ENCODE assay signal across 18 cellular contexts in the genomic region with DNA sequence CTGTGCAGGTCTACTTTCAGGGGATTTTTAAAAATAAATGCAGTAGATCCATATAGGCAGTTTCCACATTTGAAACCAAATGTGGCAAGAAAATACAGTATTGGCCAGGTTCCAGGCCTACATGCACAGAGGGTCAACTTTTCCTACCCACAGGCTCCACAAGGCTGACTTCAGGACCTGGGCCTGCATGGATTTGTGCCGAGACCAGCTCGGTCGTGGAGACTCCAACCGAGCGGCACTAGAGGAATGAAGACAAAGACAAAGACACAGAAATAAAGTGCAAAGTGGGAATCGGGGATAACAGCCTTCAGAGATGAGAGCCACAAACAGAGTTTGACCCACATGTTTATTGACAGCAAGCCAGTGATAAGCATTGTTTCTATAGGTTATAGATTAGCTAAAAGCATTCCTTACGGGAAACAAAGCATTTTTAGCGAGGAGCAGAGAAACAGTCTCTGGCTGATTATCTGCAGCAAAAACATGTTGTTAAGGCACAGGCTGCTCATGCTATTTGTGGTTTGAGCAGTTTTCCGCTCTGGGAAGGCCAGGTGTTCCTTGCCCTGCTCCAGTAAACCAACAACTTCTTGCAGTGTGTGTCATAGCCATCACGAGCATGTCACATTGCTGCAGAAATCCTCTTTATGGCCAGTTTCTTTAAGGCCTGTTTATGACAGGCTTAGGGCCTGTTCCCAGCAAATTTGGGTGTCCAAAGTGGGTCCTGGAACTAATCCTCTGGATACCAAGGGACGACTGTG. TPM values are rescaled to one million over a fixed set of nuclear protein-coding genes. Genes with fewer than 3 reads are reported as not detected.
A peak's percentile ranks its signal among the peaks of the same experiment; 100 is the strongest.
DNase-seq lines count a peak whose midpoint lies in the region; ATAC-seq and TF ChIP-seq lines count a peak whose summit lies in the region.
"Had no signal": no experiment of that assay in that cellular context is flagged by ENCODE, and none has a peak within 500 bp of the region (broad histone marks: within the 10 kb centered on the region; RNA-seq: fewer than 3 reads in every experiment).

No MANE protein-coding gene starts in this region.

- no peaks in the 10 kb centered on the region for H3K36me3 Mint-ChIP-seq in activated naive CD8-positive, alpha-beta T cell treated with anti-CD3 and anti-CD28 coated beads for 36 hours
- no peaks in the 10 kb centered on the region for H3K36me3 Mint-ChIP-seq in activated naive CD8-positive, alpha-beta T cell treated with anti-CD3 and anti-CD28 coated beads, Interleukin-2, amount 50 U/mL, for 24 hours (ENCODE audit: low read depth)

- no peak overlapping the region for H3K4me3 ChIP-seq in lower leg skin (ENCODE audit: low read depth, poor library complexity, severe bottlenecking)
- H3K4me3 ChIP-seq: GM12878 had no signal

- H3K4me3 Mint-ChIP-seq in activated naive CD8-positive, alpha-beta T cell treated with anti-CD3 and anti-CD28 coated beads for 36 hours, result peak overlapping the region; percentile 14
- H3K4me3 Mint-ChIP-seq in activated naive CD8-positive, alpha-beta T cell treated with anti-CD3 and anti-CD28 coated beads, Interleukin-2, amount 50 U/mL, for 24 hours, result no peak overlapping the region
- H3K4me3 Mint-ChIP-seq: IgD-negative memory B cell had no signal

- no peaks in the 10 kb centered on the region for H3K27me3 ChIP-seq in layer of hippocampus (ENCODE audit: control insufficient read depth, insufficient read depth, low read length)

- no peaks in the 10 kb centered on the region for H3K27me3 Mint-ChIP-seq in activated naive CD8-positive, alpha-beta T cell treated with anti-CD3 and anti-CD28 coated beads for 36 hours
- H3K27me3 Mint-ChIP-seq in activated naive CD8-positive, alpha-beta T cell treated with anti-CD3 and anti-CD28 coated beads, Interleukin-2, amount 50 U/mL, for 24 hours, result no peaks in the 10 kb centered on the region
- H3K27me3 Mint-ChIP-seq: IgD-negative memory B cell had no signal

- ATAC-seq in activated naive CD8-positive, alpha-beta T cell treated with anti-CD3 and anti-CD28 coated beads, Interleukin-2, amount 50 U/mL, for 24 hours, result no peak
- no peak for ATAC-seq in HG03139 (IDR thresholded peaks at IDR 0.05; ENCODE audit: unreplicated experiment)
- ATAC-seq: GM12878 had no signal

- intact Hi-C loops in lower leg skin (cut with DNase I; ENCODE audit: low total_unique reads), result no loop called here

- H3K27ac Mint-ChIP-seq in activated naive CD8-positive, alpha-beta T cell treated with anti-CD3 and anti-CD28 coated beads for 36 hours, result no peak overlapping the region
- no peak overlapping the region for H3K27ac Mint-ChIP-seq in activated naive CD8-positive, alpha-beta T cell treated with anti-CD3 and anti-CD28 coated beads, Interleukin-2, amount 50 U/mL, for 24 hours
- H3K27ac Mint-ChIP-seq: IgD-negative memory B cell had no signal

- no peaks in the 10 kb centered on the region for H3K9me3 Mint-ChIP-seq in activated naive CD8-positive, alpha-beta T cell treated with anti-CD3 and anti-CD28 coated beads for 36 hours
- H3K9me3 Mint-ChIP-seq in activated naive CD8-positive, alpha-beta T cell treated with anti-CD3 and anti-CD28 coated beads, Interleukin-2, amount 50 U/mL, for 24 hours, result peaks cover 14% of the 10 kb centered on the region
- H3K9me3 Mint-ChIP-seq: IgD-negative memory B cell had no signal

- no peak for DNase-seq in activated naive CD8-positive, alpha-beta T cell treated with anti-CD3 and anti-CD28 coated beads for 36 hours
- DNase-seq in activated naive CD8-positive, alpha-beta T cell treated with anti-CD3 and anti-CD28 coated beads, Interleukin-2, amount 50 U/mL, for 24 hours, result no peak
- no peak for DNase-seq in activated CD4-positive, alpha-beta T cell treated with anti-CD3 and anti-CD28 coated beads, Interleukin-2, amount 50 U/mL, for 48 hours
- no peak for DNase-seq in NCI-H526 (lab: John Stamatoyannopoulos, UW)
- DNase-seq in lower leg skin (ENCODE audit: low spot score in 2 of 2), result no peak
- DNase-seq: C1 segment of cervical spinal cord, Caco-2, DMS53, HCEC 1CT, NCI-H1092, NCI-H1694, Right ventricle myocardium superior had no signal

- no peaks in the 10 kb centered on the region for H3K4me1 Mint-ChIP-seq in activated naive CD8-positive, alpha-beta T cell treated with anti-CD3 and anti-CD28 coated beads for 36 hours
- no peaks in the 10 kb centered on the region for H3K4me1 Mint-ChIP-seq in activated naive CD8-positive, alpha-beta T cell treated with anti-CD3 and anti-CD28 coated beads, Interleukin-2, amount 50 U/mL, for 24 hours
- H3K4me1 Mint-ChIP-seq: IgD-negative memory B cell had no signal

- 89 to 92% methylated on average over 11 of the region's 11 CpGs for WGBS in lower leg skin, 2 donors

- no peak for TF ChIP-seq POLR2A in lower leg skin (IDR thresholded peaks at IDR 0.05)

- TF ChIP-seq CTCF in lower leg skin (IDR thresholded peaks at IDR 0.05), result no peak

- H3K27ac ChIP-seq in cingulate gyrus (ENCODE audit: low read depth, low read length) (peak overlapping the region; percentile 15), layer of hippocampus (ENCODE audit: low read depth, low read length) (peak overlapping the region; percentile 38)
- H3K27ac ChIP-seq: 22Rv1 had no signal

RNA-seq across cellular contexts. Expression of a gene that starts 52.6 kb away (rescaled TPM):
- 10 to 100 TPM; 19.0 to 19.2 TPM for total RNA-seq in activated naive CD8-positive, alpha-beta T cell treated with anti-CD3 and anti-CD28 coated beads for 36 hours
- 10 to 100 TPM in 1 of 4 donors, 1 to 10 TPM in 3; 6.5 to 11.3 (median 9.6) TPM for total RNA-seq in lower leg skin
